Comparison of ENCODE assay signal across 31 cellular contexts in genomic region chr11:118766035-118766434, GRCh38.
"Had no signal": no experiment of that assay in that cellular context is flagged by ENCODE, and none has a peak within 500 bp of the region (broad histone marks: within the 10 kb centered on the region; RNA-seq: fewer than 3 reads in every experiment).

No MANE protein-coding gene starts in this region.

- DNase-seq: activated B cell treated with CpG ODN at 0.5 μM for 24 hours; activated CD4-positive, alpha-beta T cell treated with anti-CD3 and anti-CD28 coated beads for 48 hours; activated CD4-positive, alpha-beta T cell treated with anti-CD3 and anti-CD28 coated beads, Interleukin-2, amount 50 U/mL, for 1 hour; activated CD4-positive, alpha-beta T cell treated with anti-CD3 and anti-CD28 coated beads, Interleukin-2, amount 50 U/mL, for 48 hours; activated CD8-positive, alpha-beta memory T cell treated with anti-CD3 and anti-CD28 coated beads for 24 hours; activated CD8-positive, alpha-beta T cell treated with anti-CD3 and anti-CD28 coated beads for 36 hours; activated effector memory CD4-positive, alpha-beta T cell treated with Interleukin-2 at 50 U/mL for 16 hours; activated gamma-delta T cell treated with Interleukin-2 at 50 U/mL for 16 hours; activated naive CD4-positive, alpha-beta T cell treated with anti-CD3 and anti-CD28 coated beads, Interleukin-2, amount 50 U/mL, for 16 hours; activated naive CD4-positive, alpha-beta T cell treated with Interleukin-2 at 50 U/mL for 16 hours; activated naive CD8-positive, alpha-beta T cell treated with anti-CD3 and anti-CD28 coated beads, Interleukin-2, amount 10 ng/mL, durations not matched to agents 7 days and 5 days; activated T-cell treated with anti-CD3 and anti-CD28 coated beads, Interleukin-2, amount 50 U/mL, for 4 hours; central memory CD4-positive, alpha-beta T cell; cerebellar nuclear complex; dorsolateral prefrontal cortex; effector memory CD4-positive, alpha-beta T cell; erythroblast; esophagus squamous epithelium; foreskin melanocyte; heart right ventricle; T-helper 2 cell had no signal

- H3K9me3 Mint-ChIP-seq: activated B cell treated with CpG ODN at 0.5 μM for 24 hours; activated CD8-positive, alpha-beta T cell treated with anti-CD3 and anti-CD28 coated beads for 36 hours; activated naive CD8-positive, alpha-beta T cell treated with anti-CD3 and anti-CD28 coated beads, Interleukin-2, amount 10 ng/mL, durations not matched to agents 7 days and 5 days; activated T-cell treated with anti-CD3 and anti-CD28 coated beads, Interleukin-2, amount 50 U/mL, for 4 hours; activated T-helper 17 cell treated with anti-CD3 and anti-CD28 coated beads, Interleukin-2, amount 50 U/mL, for 72 hours; brain; dendritic cell treated with granulocyte-macrophage colony-stimulating factor and Interleukin-4, amounts not matched to agents 40 ng/mL and 50 ng/mL, for 4 days had no signal

- H3K4me3 Mint-ChIP-seq: activated B cell treated with CpG ODN at 0.5 μM for 24 hours; activated CD8-positive, alpha-beta T cell treated with anti-CD3 and anti-CD28 coated beads for 36 hours; activated naive CD8-positive, alpha-beta T cell treated with anti-CD3 and anti-CD28 coated beads, Interleukin-2, amount 10 ng/mL, durations not matched to agents 7 days and 5 days; activated T-cell treated with anti-CD3 and anti-CD28 coated beads, Interleukin-2, amount 50 U/mL, for 4 hours; activated T-helper 17 cell treated with anti-CD3 and anti-CD28 coated beads, Interleukin-2, amount 50 U/mL, for 72 hours; brain; dendritic cell treated with granulocyte-macrophage colony-stimulating factor and Interleukin-4, amounts not matched to agents 40 ng/mL and 50 ng/mL, for 4 days had no signal

- H3K27me3 Mint-ChIP-seq: activated B cell treated with CpG ODN at 0.5 μM for 24 hours; activated CD8-positive, alpha-beta T cell treated with anti-CD3 and anti-CD28 coated beads for 36 hours; activated naive CD8-positive, alpha-beta T cell treated with anti-CD3 and anti-CD28 coated beads, Interleukin-2, amount 10 ng/mL, durations not matched to agents 7 days and 5 days; activated T-helper 17 cell treated with anti-CD3 and anti-CD28 coated beads, Interleukin-2, amount 50 U/mL, for 72 hours; brain; dendritic cell treated with granulocyte-macrophage colony-stimulating factor and Interleukin-4, amounts not matched to agents 40 ng/mL and 50 ng/mL, for 4 days had no signal

- H3K27ac Mint-ChIP-seq: activated B cell treated with CpG ODN at 0.5 μM for 24 hours; activated CD8-positive, alpha-beta T cell treated with anti-CD3 and anti-CD28 coated beads for 36 hours; activated naive CD8-positive, alpha-beta T cell treated with anti-CD3 and anti-CD28 coated beads, Interleukin-2, amount 10 ng/mL, durations not matched to agents 7 days and 5 days; activated T-helper 17 cell treated with anti-CD3 and anti-CD28 coated beads, Interleukin-2, amount 50 U/mL, for 72 hours; brain; dendritic cell treated with granulocyte-macrophage colony-stimulating factor and Interleukin-4, amounts not matched to agents 40 ng/mL and 50 ng/mL, for 4 days had no signal

- ATAC-seq: activated CD4-positive, CD25-positive, alpha-beta regulatory T cell treated with anti-CD3 and anti-CD28 coated beads, Interleukin-2, amount 50 U/mL, for 24 hours; activated CD8-positive, alpha-beta T cell treated with anti-CD3 and anti-CD28 coated beads for 36 hours; activated T-cell treated with anti-CD3 and anti-CD28 coated beads, Interleukin-2, amount 50 U/mL, for 4 hours; activated T-helper 17 cell treated with anti-CD3 and anti-CD28 coated beads, Interleukin-2, amount 50 U/mL, for 72 hours; gastroesophageal sphincter; heart right ventricle had no signal

- H3K27ac ChIP-seq: ascending aorta, breast epithelium, cardiac muscle cell, coronary artery, dorsolateral prefrontal cortex, esophagus squamous epithelium, heart right ventricle, hepatocyte had no signal
